Comparison of ENCODE assay signal across 8 cellular contexts in the genomic region with DNA sequence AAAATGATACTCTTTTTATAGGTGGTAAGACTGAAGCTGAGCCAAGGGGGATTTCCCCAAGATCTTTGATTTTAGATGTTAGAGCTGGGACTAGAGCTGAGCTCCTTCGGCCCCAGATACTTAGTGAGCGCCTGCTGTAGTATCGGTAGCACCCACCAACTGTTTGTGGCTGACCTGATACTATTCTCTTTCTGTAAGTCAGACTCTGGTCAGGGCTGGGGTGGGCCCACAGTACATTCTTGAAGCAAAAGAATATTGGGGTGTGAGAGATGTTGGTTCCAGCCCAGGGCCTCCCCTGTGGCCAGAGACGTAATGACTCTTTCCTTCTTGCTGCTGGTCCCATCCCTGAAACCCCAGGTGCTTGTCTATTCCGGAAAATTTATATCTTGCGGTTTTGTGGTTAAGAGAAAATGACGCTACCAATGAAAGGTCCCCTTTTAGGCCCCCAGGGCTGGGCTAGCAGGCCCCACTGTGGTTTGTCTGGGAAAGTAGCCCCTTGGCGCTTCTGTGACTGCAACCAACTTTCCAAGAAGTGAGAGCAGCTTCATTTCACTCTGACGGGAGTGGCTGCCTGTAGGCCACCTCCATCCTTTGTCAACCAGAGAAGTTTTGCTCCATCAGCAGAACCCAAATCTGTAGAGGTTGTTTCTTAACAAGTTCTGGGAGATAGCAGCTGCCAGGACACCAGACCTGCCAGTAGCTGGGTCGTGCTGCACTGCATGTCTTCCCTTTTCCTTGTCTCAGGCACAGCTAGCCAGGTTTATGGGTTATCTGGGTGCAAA.
A peak's percentile ranks its signal among the peaks of the same experiment; 100 is the strongest.
DNase-seq lines count a peak whose midpoint lies in the region; ATAC-seq and TF ChIP-seq lines count a peak whose summit lies in the region.

No MANE protein-coding gene starts in this region.

- H3K4me1 Mint-ChIP-seq in chondrocyte (ENCODE audit: low read depth), result peaks cover 68% of the 10 kb centered on the region

- ATAC-seq in HG03045 (IDR thresholded peaks at IDR 0.05; ENCODE audit: unreplicated experiment), result peak; percentile 83

- H3K27ac ChIP-seq in SJCRH30, result peak overlapping the region; percentile 60

- H3K27me3 Mint-ChIP-seq in chondrocyte (ENCODE audit: low read depth), result no peaks in the 10 kb centered on the region

- H3K27ac Mint-ChIP-seq in chondrocyte (ENCODE audit: unreplicated experiment), result no peak overlapping the region

- 0 out of 2 replicates have a peak, but pooled peaks cover 3% of the 10 kb centered on the region for H3K27me3 ChIP-seq in SJCRH30

- H3K4me3 Mint-ChIP-seq in chondrocyte (ENCODE audit: unreplicated experiment), result no peak overlapping the region

- no peak for TF ChIP-seq CTCF in chondrocyte (IDR thresholded peaks at IDR 0.05)

- H3K4me1 ChIP-seq in SJCRH30, result peaks cover 61% of the 10 kb centered on the region

- no peaks in the 10 kb centered on the region for H3K36me3 Mint-ChIP-seq in chondrocyte (ENCODE audit: low read depth)

- no peaks in the 10 kb centered on the region for H3K9me3 ChIP-seq in SJCRH30 (replicated peaks)

- DNase-seq in NK-92 treated with Interleukin-12 subunit alpha and Interleukin-12 subunit beta, amount 100 ng/mL, for 24 hours (lab: John Stamatoyannopoulos, UW), result peak; percentile 86
- no peak for DNase-seq in NK-92 (lab: John Stamatoyannopoulos, UW; ENCODE audit: unreplicated experiment)
- DNase-seq in SJCRH30, result peak; percentile 88 to 95
- DNase-seq in chondrocyte (ENCODE audit: low spot score), result peak; percentile 32
- DNase-seq in COLO829 (ENCODE audit: low spot score), result no peak
- no peak for DNase-seq in anterior cingulate cortex (lab: John Stamatoyannopoulos, UW)
- no peak for DNase-seq in retina

- no peaks in the 10 kb centered on the region for H3K36me3 ChIP-seq in SJCRH30

- no peak overlapping the region for H3K4me3 ChIP-seq in SJCRH30

- no peaks in the 10 kb centered on the region for H3K9me3 Mint-ChIP-seq in chondrocyte (ENCODE audit: low read depth)

Comparison
In these comparisons a context has a peak if more than half of its experiments do, and no peak if none do; other contexts are left out.
1. DNase-seq: peak in NK-92 treated with Interleukin-12 subunit alpha and Interleukin-12 subunit beta, amount 100 ng/mL, for 24 hours (single experiment), SJCRH30 (2 of 2) and chondrocyte (single experiment); none in NK-92 (single experiment), COLO829 (single experiment), anterior cingulate cortex (0 of 58) and retina (single experiment).